Comparison of ENCODE assay signal across 21 cellular contexts in genomic region chr6:166301611-166302529, GRCh38. TPM values are rescaled to one million over a fixed set of nuclear protein-coding genes. Genes with fewer than 3 reads are reported as not detected.
"Had no signal": no experiment of that assay in that cellular context is flagged by ENCODE, and none has a peak within 500 bp of the region (broad histone marks: within the 10 kb centered on the region; RNA-seq: fewer than 3 reads in every experiment).

No MANE protein-coding gene starts in this region.

- H3K4me1 Mint-ChIP-seq: central memory CD8-positive, alpha-beta T cell; stimulated activated naive CD8-positive, alpha-beta T cell treated with anti-CD3 and anti-CD28 coated beads, Interleukin-15, amount 100 ng/mL, for 72 hours had no signal

- H3K36me3 ChIP-seq: esophagus squamous epithelium, left lung, lower lobe of right lung, neutrophil, sigmoid colon had no signal

- H3K27ac ChIP-seq: esophagus squamous epithelium, hepatocyte, left lung, lower lobe of right lung, neutrophil, psoas muscle, sigmoid colon, skin epidermis had no signal

- H3K36me3 Mint-ChIP-seq: naive B cell; stimulated activated naive B cell treated with anti-CD40 and anti-IgM and Interleukin-4, amounts not matched to agents 10 μg/mL and 1 μg/mL and 100 μg/mL, for 72 hours had no signal

- H3K4me1 ChIP-seq: psoas muscle had no signal

- H2AFZ ChIP-seq: hepatocyte had no signal

- ATAC-seq: effector memory CD8-positive, alpha-beta T cell; left lung; lower lobe of right lung; psoas muscle; stimulated activated naive B cell treated with anti-CD40 and anti-IgM and Interleukin-4, amounts not matched to agents 10 μg/mL and 1 μg/mL and 100 μg/mL, for 72 hours; stimulated activated naive CD8-positive, alpha-beta T cell treated with anti-CD3 and anti-CD28 coated beads, Interleukin-15, amount 100 ng/mL, for 72 hours had no signal

- DNase-seq: effector memory CD8-positive, alpha-beta T cell; esophagus squamous epithelium; foreskin fibroblast; left lung; lower lobe of right lung; mesendoderm; naive B cell; psoas muscle; sigmoid colon; stimulated activated CD4-positive, alpha-beta T cell treated with anti-CD3 and anti-CD28 coated beads, Interleukin-2, amount 100 ng/mL, for 24 hours; stimulated activated CD4-positive, alpha-beta T cell treated with anti-CD3 and anti-CD28 coated beads, Interleukin-4, amount 100 ng/mL, for 4 hours; stimulated activated naive B cell treated with anti-CD40 and anti-IgM and Interleukin-4, amounts not matched to agents 10 μg/mL and 1 μg/mL and 100 μg/mL, for 72 hours; stimulated activated naive CD8-positive, alpha-beta T cell treated with anti-CD3 and anti-CD28 coated beads, Interleukin-15, amount 100 ng/mL, for 72 hours had no signal

- H3K4me3 Mint-ChIP-seq: central memory CD8-positive, alpha-beta T cell; effector memory CD8-positive, alpha-beta T cell; naive B cell; stimulated activated naive B cell treated with anti-CD40 and anti-IgM and Interleukin-4, amounts not matched to agents 10 μg/mL and 1 μg/mL and 100 μg/mL, for 72 hours; stimulated activated naive CD8-positive, alpha-beta T cell treated with anti-CD3 and anti-CD28 coated beads, Interleukin-15, amount 100 ng/mL, for 72 hours had no signal

- H3K27ac Mint-ChIP-seq: effector memory CD8-positive, alpha-beta T cell; naive B cell; stimulated activated naive B cell treated with anti-CD40 and anti-IgM and Interleukin-4, amounts not matched to agents 10 μg/mL and 1 μg/mL and 100 μg/mL, for 72 hours had no signal

- H3K4me3 ChIP-seq: esophagus squamous epithelium, hepatocyte, left lung, lower lobe of right lung, psoas muscle, sigmoid colon, skin epidermis had no signal

- H3K4me2 ChIP-seq: hepatocyte had no signal

- H3K79me2 ChIP-seq: hepatocyte had no signal

- H3K9me3 Mint-ChIP-seq: central memory CD8-positive, alpha-beta T cell; effector memory CD8-positive, alpha-beta T cell; naive B cell; stimulated activated naive B cell treated with anti-CD40 and anti-IgM and Interleukin-4, amounts not matched to agents 10 μg/mL and 1 μg/mL and 100 μg/mL, for 72 hours; stimulated activated naive CD8-positive, alpha-beta T cell treated with anti-CD3 and anti-CD28 coated beads, Interleukin-15, amount 100 ng/mL, for 72 hours had no signal

RNA-seq across cellular contexts. Expression of gene PRR18, which starts 6.3 kb away (rescaled TPM):
- total RNA-seq: epithelial cell of proximal tubule, esophagus squamous epithelium, osteoblast, psoas muscle, urinary bladder had no signal
- polyA plus RNA-seq: neural cell, urinary bladder had no signal
